In genomic region chr15:92073044-92073785, GRCh38 we compare ENCODE assay signal across 29 cellular contexts.
DNase-seq lines count a peak whose midpoint lies in the region; ATAC-seq and TF ChIP-seq lines count a peak whose summit lies in the region.
"Had no signal": no experiment of that assay in that cellular context is flagged by ENCODE, and none has a peak within 500 bp of the region (broad histone marks: within the 10 kb centered on the region; RNA-seq: fewer than 3 reads in every experiment).

No MANE protein-coding gene starts in this region.

- DNase-seq in NCI-H2029 (lab: John Stamatoyannopoulos, UW): peak; percentile 59
- DNase-seq in astrocyte of the cerebellum (ENCODE audit: low read depth): peak; percentile 29
- no peak for DNase-seq in lower lobe of right lung
- no peak for DNase-seq in stimulated activated CD4-positive, alpha-beta T cell treated with anti-CD3 and anti-CD28 coated beads, Interleukin-12 subunit alpha, Interleukin-12 subunit beta, amount 100 ng/mL, for 4 hours
- no peak for DNase-seq in colonic mucosa
- no peak for DNase-seq in NCI-H226
- DNase-seq: activated B cell treated with CpG ODN at 0.5 μM for 24 hours; activated CD4-positive, alpha-beta T cell treated with anti-CD3 and anti-CD28 coated beads, Interleukin-2, amount 50 U/mL, for 1 hour; activated gamma-delta T cell treated with Interleukin-2 at 50 U/mL for 16 hours; activated T-cell treated with anti-CD3 and anti-CD28 coated beads, Interleukin-2, amount 50 U/mL, for 4 hours; CD8-positive, alpha-beta memory T cell; central memory CD4-positive, alpha-beta T cell; DMS 273 treated with DMSO at 0.1 percent for 48 hours; endodermal cell; gastrocnemius medialis; GOT3; kidney glomerular epithelial cell; NCI-H1105; NCI-H187 treated with DMSO at 0.1 percent for 48 hours; NCI-H345; ovary; SIG-M5 had no signal

- H4K20me1 ChIP-seq in BLaER1 treated with 17β-estradiol and CSF1 and Interleukin-3, amounts not matched to agents 10 nM and 100 nM: peaks cover 0 to 16% (median 0%) of the 10 kb centered on the region in 11 experiments; a peak in 5 of 22 replicates

- no peak overlapping the region for H3K4me3 ChIP-seq in BLaER1 treated with 17β-estradiol and CSF1 and Interleukin-3, amounts not matched to agents 10 nM and 100 nM
- H3K4me3 ChIP-seq in astrocyte of the cerebellum (ENCODE audit: low read depth, low read length) (no peak overlapping the region), lower lobe of right lung (no peak overlapping the region), colonic mucosa (no peak overlapping the region)
- H3K4me3 ChIP-seq: A549, gastrocnemius medialis, K562, lung, ovary, suprapubic skin had no signal

- no peak overlapping the region for H3K9ac ChIP-seq in BLaER1 treated with 17β-estradiol and CSF1 and Interleukin-3, amounts not matched to agents 10 nM and 100 nM
- H3K9ac ChIP-seq in colonic mucosa (ENCODE audit: low read depth in 2 of 2, low read length in 2 of 2): no peak overlapping the region

- no peak overlapping the region for H3K27ac ChIP-seq in BLaER1 treated with 17β-estradiol and CSF1 and Interleukin-3, amounts not matched to agents 10 nM and 100 nM
- H3K27ac ChIP-seq in lower lobe of right lung (no peak overlapping the region), colonic mucosa (no peak overlapping the region)
- H3K27ac ChIP-seq: A549, gastrocnemius medialis, ovary, suprapubic skin had no signal

- no peaks in the 10 kb centered on the region for H3K27me3 ChIP-seq in BLaER1 treated with 17β-estradiol and CSF1 and Interleukin-3, amounts not matched to agents 10 nM and 100 nM
- H3K27me3 ChIP-seq in lower lobe of right lung (ENCODE audit: low read depth): no peaks in the 10 kb centered on the region
- H3K27me3 ChIP-seq in colonic mucosa: no peaks in the 10 kb centered on the region
- H3K27me3 ChIP-seq: gastrocnemius medialis, ovary, suprapubic skin had no signal

- peaks cover 54 to 98% (median 78%) of the 10 kb centered on the region in 10 experiments for H3K4me1 ChIP-seq in BLaER1 treated with 17β-estradiol and CSF1 and Interleukin-3, amounts not matched to agents 10 nM and 100 nM
- peaks cover 69% of the 10 kb centered on the region for H3K4me1 ChIP-seq in lower lobe of right lung
- H3K4me1 ChIP-seq in colonic mucosa: no peaks in the 10 kb centered on the region

- H3K9me3 ChIP-seq in BLaER1 treated with 17β-estradiol and CSF1 and Interleukin-3, amounts not matched to agents 10 nM and 100 nM (replicated peaks in 1 of 11): peaks cover 0 to 7% (median 0%) of the 10 kb centered on the region in 11 experiments; a peak in 3 of 22 replicates
- no peaks in the 10 kb centered on the region for H3K9me3 ChIP-seq in lower lobe of right lung
- no peaks in the 10 kb centered on the region for H3K9me3 ChIP-seq in colonic mucosa
- H3K9me3 ChIP-seq: A549, gastrocnemius medialis, ovary, suprapubic skin had no signal

- 0 out of 22 replicates have a peak, but pooled peaks cover 0 to 3% (median 0%) of the 10 kb centered on the region in 11 experiments for H3K36me3 ChIP-seq in BLaER1 treated with 17β-estradiol and CSF1 and Interleukin-3, amounts not matched to agents 10 nM and 100 nM
- H3K36me3 ChIP-seq in lower lobe of right lung (no peaks in the 10 kb centered on the region), colonic mucosa (no peaks in the 10 kb centered on the region)
- H3K36me3 ChIP-seq: gastrocnemius medialis, ovary, suprapubic skin had no signal

- TF ChIP-seq CTCF in astrocyte of the cerebellum (IDR thresholded peaks at IDR 0.05; ENCODE audit: low read depth, low read length, missing control alignments) (no peak), lower lobe of right lung (IDR thresholded peaks at IDR 0.05) (no peak), colonic mucosa (IDR thresholded peaks at IDR 0.05) (no peak)

- ATAC-seq in lower lobe of right lung: peak; percentile 6 to 15
- ATAC-seq in HG03378 (IDR thresholded peaks at IDR 0.05; ENCODE audit: unreplicated experiment): no peak
- ATAC-seq: A549; activated T-cell treated with anti-CD3 and anti-CD28 coated beads, Interleukin-2, amount 50 U/mL, for 4 hours; gastrocnemius medialis; K562; stimulated activated memory B cell treated with anti-CD40 and anti-IgM and Interleukin-4, amounts not matched to agents 10 μg/mL and 1 μg/mL and 100 μg/mL, for 72 hours had no signal

- in situ Hi-C loops in astrocyte of the cerebellum (cut with HindIII; ENCODE audit: low sequenced_read_pairs): no loop called here

- peak overlapping the region in 7 of 11 experiments; percentile 22 to 84 (median 66); a peak in 10 of 22 replicates for H3K4me2 ChIP-seq in BLaER1 treated with 17β-estradiol and CSF1 and Interleukin-3, amounts not matched to agents 10 nM and 100 nM
- H3K4me2 ChIP-seq: A549 had no signal

- intact Hi-C loops in lower lobe of right lung (cut with DNase I) (no loop called here), colonic mucosa (cut with DNase I) (no loop called here)

Comparison
In these comparisons a context has a peak if more than half of its experiments do, and no peak if none do; other contexts are left out.
1. DNase-seq: peak in NCI-H2029 (single experiment) and astrocyte of the cerebellum (single experiment); none in lower lobe of right lung (single experiment), stimulated activated CD4-positive, alpha-beta T cell treated with anti-CD3 and anti-CD28 coated beads, Interleukin-12 subunit alpha, Interleukin-12 subunit beta, amount 100 ng/mL, for 4 hours (single experiment), colonic mucosa (single experiment) and NCI-H226 (single experiment).